In the genomic region with DNA sequence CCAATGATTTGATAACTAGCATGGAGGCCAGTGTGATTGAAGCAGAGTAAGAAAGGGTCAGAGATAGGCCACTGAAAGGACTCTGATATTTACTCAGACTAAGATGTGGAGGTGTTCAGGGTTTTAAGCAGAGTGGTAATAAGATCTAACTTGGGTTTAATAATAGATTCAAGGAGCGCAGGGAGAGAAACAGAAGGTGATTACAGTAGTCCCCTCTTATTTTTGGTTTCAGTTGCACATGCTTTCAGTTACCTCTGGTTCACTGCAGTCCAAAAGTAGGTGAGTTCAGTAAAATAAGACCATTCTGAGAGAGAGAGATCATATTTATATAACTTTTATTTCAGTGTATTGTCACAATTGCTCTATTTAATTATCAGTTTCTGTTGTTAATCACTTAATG, we compare ENCODE assay signal across 3 cellular contexts.
"Had no signal": no experiment of that assay in that cellular context is flagged by ENCODE, and none has a peak within 500 bp of the region (broad histone marks: within the 10 kb centered on the region; RNA-seq: fewer than 3 reads in every experiment).

No MANE protein-coding gene starts in this region.

- ATAC-seq: GM12878 had no signal

- H3K4me3 ChIP-seq: GM12878 had no signal

- DNase-seq: GDM1, GF-D8 had no signal
